ENCODE assay signal across 22 cellular contexts in genomic region chr17:71699907-71700306, GRCh38.
"Had no signal": no experiment of that assay in that cellular context is flagged by ENCODE, and none has a peak within 500 bp of the region (broad histone marks: within the 10 kb centered on the region; RNA-seq: fewer than 3 reads in every experiment).

No MANE protein-coding gene starts in this region.

- H3K27me3 Mint-ChIP-seq: dendritic cell treated with granulocyte-macrophage colony-stimulating factor and Interleukin-4, amounts not matched to agents 40 ng/mL and 50 ng/mL, for 4 days; effector memory CD8-positive, alpha-beta T cell; naive thymus-derived CD4-positive, alpha-beta T cell; stimulated activated naive B cell treated with anti-CD40 and anti-IgM and Interleukin-4, amounts not matched to agents 10 μg/mL and 1 μg/mL and 100 μg/mL, for 72 hours; stimulated activated naive CD8-positive, alpha-beta T cell treated with anti-CD3 and anti-CD28 coated beads, Interleukin-15, amount 100 ng/mL, for 72 hours had no signal

- H3K9me3 Mint-ChIP-seq: nephron progenitor cell had no signal

- H3K27ac ChIP-seq: esophagus squamous epithelium, neutrophil, sigmoid colon, skin epidermis, testis, tibial nerve, upper lobe of right lung, vagina had no signal

- H3K36me3 ChIP-seq: esophagus squamous epithelium, neutrophil, sigmoid colon, tibial nerve, upper lobe of right lung, vagina had no signal

- FAIRE-seq: kidney had no signal

- H3K4me3 ChIP-seq: esophagus squamous epithelium, lung, sigmoid colon, skin epidermis, testis, tibial nerve, upper lobe of right lung, vagina had no signal

- H3K27ac Mint-ChIP-seq: dendritic cell treated with granulocyte-macrophage colony-stimulating factor and Interleukin-4, amounts not matched to agents 40 ng/mL and 50 ng/mL, for 4 days; effector memory CD8-positive, alpha-beta T cell; naive thymus-derived CD4-positive, alpha-beta T cell; nephron progenitor cell; stimulated activated naive B cell treated with anti-CD40 and anti-IgM and Interleukin-4, amounts not matched to agents 10 μg/mL and 1 μg/mL and 100 μg/mL, for 72 hours; stimulated activated naive CD8-positive, alpha-beta T cell treated with anti-CD3 and anti-CD28 coated beads, Interleukin-15, amount 100 ng/mL, for 72 hours had no signal

- H3K4me1 ChIP-seq: esophagus squamous epithelium, sigmoid colon, testis, tibial nerve, upper lobe of right lung, vagina had no signal

- H3K9me3 ChIP-seq: esophagus squamous epithelium, neutrophil, sigmoid colon, testis, tibial nerve, upper lobe of right lung, vagina had no signal

- ATAC-seq: effector memory CD8-positive, alpha-beta T cell; left cardiac atrium; left ventricle myocardium superior; naive thymus-derived CD4-positive, alpha-beta T cell; stimulated activated naive B cell treated with anti-CD40 and anti-IgM and Interleukin-4, amounts not matched to agents 10 μg/mL and 1 μg/mL and 100 μg/mL, for 72 hours; stimulated activated naive CD8-positive, alpha-beta T cell treated with anti-CD3 and anti-CD28 coated beads, Interleukin-15, amount 100 ng/mL, for 72 hours; upper lobe of right lung had no signal

- H3K27me3 ChIP-seq: esophagus squamous epithelium, neutrophil, sigmoid colon, testis, tibial nerve, upper lobe of right lung, vagina had no signal

- H3K4me3 Mint-ChIP-seq: dendritic cell treated with granulocyte-macrophage colony-stimulating factor and Interleukin-4, amounts not matched to agents 40 ng/mL and 50 ng/mL, for 4 days; effector memory CD8-positive, alpha-beta T cell; naive thymus-derived CD4-positive, alpha-beta T cell; nephron progenitor cell; stimulated activated naive B cell treated with anti-CD40 and anti-IgM and Interleukin-4, amounts not matched to agents 10 μg/mL and 1 μg/mL and 100 μg/mL, for 72 hours; stimulated activated naive CD8-positive, alpha-beta T cell treated with anti-CD3 and anti-CD28 coated beads, Interleukin-15, amount 100 ng/mL, for 72 hours had no signal

- DNase-seq: effector memory CD8-positive, alpha-beta T cell; esophagus squamous epithelium; foreskin fibroblast; kidney; left cardiac atrium; left ventricle myocardium superior; mesendoderm; naive thymus-derived CD4-positive, alpha-beta T cell; nephron progenitor cell; sigmoid colon; stimulated activated CD4-positive, alpha-beta T cell treated with anti-CD3 and anti-CD28 coated beads, Interleukin-2, amount 100 ng/mL, for 24 hours; stimulated activated CD4-positive, alpha-beta T cell treated with anti-CD3 and anti-CD28 coated beads, Interleukin-4, amount 100 ng/mL, for 4 hours; stimulated activated naive B cell treated with anti-CD40 and anti-IgM and Interleukin-4, amounts not matched to agents 10 μg/mL and 1 μg/mL and 100 μg/mL, for 72 hours; stimulated activated naive CD8-positive, alpha-beta T cell treated with anti-CD3 and anti-CD28 coated beads, Interleukin-15, amount 100 ng/mL, for 72 hours; testis; upper lobe of right lung had no signal

- H3K4me1 Mint-ChIP-seq: naive thymus-derived CD4-positive, alpha-beta T cell; nephron progenitor cell; stimulated activated naive B cell treated with anti-CD40 and anti-IgM and Interleukin-4, amounts not matched to agents 10 μg/mL and 1 μg/mL and 100 μg/mL, for 72 hours; stimulated activated naive CD8-positive, alpha-beta T cell treated with anti-CD3 and anti-CD28 coated beads, Interleukin-15, amount 100 ng/mL, for 72 hours had no signal

- H3K36me3 Mint-ChIP-seq: naive thymus-derived CD4-positive, alpha-beta T cell; stimulated activated naive B cell treated with anti-CD40 and anti-IgM and Interleukin-4, amounts not matched to agents 10 μg/mL and 1 μg/mL and 100 μg/mL, for 72 hours had no signal
